In genomic region chr16:52069866-52070265, GRCh38 we compare ENCODE assay signal across 8 cellular contexts.
A peak's percentile ranks its signal among the peaks of the same experiment; 100 is the strongest.
DNase-seq lines count a peak whose midpoint lies in the region; ATAC-seq and TF ChIP-seq lines count a peak whose summit lies in the region.

No MANE protein-coding gene starts in this region.

- H3K9me3 ChIP-seq in suprapubic skin: no peaks in the 10 kb centered on the region

- no peaks in the 10 kb centered on the region for H3K4me1 Mint-ChIP-seq in mesothelial cell of epicardium

- TF ChIP-seq POLR2A in suprapubic skin (IDR thresholded peaks at IDR 0.05): no peak

- ATAC-seq in HG03442 (IDR thresholded peaks at IDR 0.05; ENCODE audit: unreplicated experiment): no peak

- peaks cover 3% of the 10 kb centered on the region for H3K9me3 Mint-ChIP-seq in mesothelial cell of epicardium

- H3K27me3 ChIP-seq in suprapubic skin: no peaks in the 10 kb centered on the region

- H3K27ac Mint-ChIP-seq in mesothelial cell of epicardium: no peak overlapping the region

- H3K36me3 Mint-ChIP-seq in mesothelial cell of epicardium: no peaks in the 10 kb centered on the region

- peaks cover 15% of the 10 kb centered on the region for H3K27me3 Mint-ChIP-seq in mesothelial cell of epicardium (ENCODE audit: low read depth)

- H3K4me3 ChIP-seq in suprapubic skin: no peak overlapping the region
- H3K4me3 ChIP-seq in foreskin fibroblast (ENCODE audit: low read depth in 1 of 2, low read length in 2 of 2): no peak overlapping the region

- no peaks in the 10 kb centered on the region for H3K36me3 ChIP-seq in suprapubic skin

- no peak overlapping the region for H3K27ac ChIP-seq in suprapubic skin

- H3K4me1 ChIP-seq in suprapubic skin: no peaks in the 10 kb centered on the region

- DNase-seq in DMS 273 treated with DMSO at 0.1 percent for 48 hours (lab: John Stamatoyannopoulos, UW) (peak; percentile 23), NCI-H1694 (lab: John Stamatoyannopoulos, UW) (peak; percentile 46), astrocyte of the hippocampus (ENCODE audit: low read depth, low spot score) (peak; percentile 79), mesothelial cell of epicardium (ENCODE audit: low spot score in 2 of 2, unreplicated experiment in 2 of 2) (no peak), suprapubic skin (ENCODE audit: low spot score in 2 of 2) (no peak), posterior vena cava (ENCODE audit: low spot score) (no peak), foreskin fibroblast (no peak)

- 11% methylated on average over 3 of the region's 3 CpGs for WGBS in suprapubic skin

- no peak overlapping the region for H3K4me3 Mint-ChIP-seq in mesothelial cell of epicardium

- TF ChIP-seq CTCF in mesothelial cell of epicardium (IDR thresholded peaks at IDR 0.05; ENCODE audit: unreplicated experiment) (peak; percentile 52), suprapubic skin (IDR thresholded peaks at IDR 0.05) (no peak), foreskin fibroblast (IDR thresholded peaks at IDR 0.05; ENCODE audit: low read depth, low read length) (no peak)

- intact Hi-C loops in posterior vena cava (cut with DNase I): no loop called here

- TF ChIP-seq EP300 in suprapubic skin (IDR thresholded peaks at IDR 0.05): no peak

Comparison
In these comparisons a context has a peak if more than half of its experiments do, and no peak if none do; other contexts are left out.
1. DNase-seq: peak in DMS 273 treated with DMSO at 0.1 percent for 48 hours (single experiment), NCI-H1694 (single experiment) and astrocyte of the hippocampus (single experiment); none in mesothelial cell of epicardium (0 of 2), suprapubic skin (0 of 2), posterior vena cava (single experiment) and foreskin fibroblast (0 of 2).